Comparison of ENCODE assay signal across 2 cellular contexts in genomic region chr2:9971105-9971818, GRCh38.
TF ChIP-seq lines count a peak whose summit lies in the region.

No MANE protein-coding gene starts in this region.

TF ChIP-seq in IMR-90, 13 proteins besides CTCF, POLR2A, EP300 and RAD21 (continued from another document):
- TF ChIP-seq USF2 (IDR thresholded peaks at IDR 0.05; ENCODE audit: low read depth, low read length) (no peak), RCOR1 (IDR thresholded peaks at IDR 0.05; ENCODE audit: insufficient replicate concordance, low read length) (no peak), MAZ (IDR thresholded peaks at IDR 0.05; ENCODE audit: borderline replicate concordance, low read depth, low read length) (no peak), CEBPB (IDR thresholded peaks at IDR 0.05; ENCODE audit: low read depth, low read length) (0 out of 2 replicates have a peak, but pooled peaks have one; percentile 59)

TF ChIP-seq in GM23338, 12 proteins besides CTCF, POLR2A, EP300 and RAD21 (continued from another document):
- no peak for TF ChIP-seq ZNF462 (CRISPR knock-in tag; IDR thresholded peaks at IDR 0.05)
- TF ChIP-seq REST (IDR thresholded peaks at IDR 0.05; ENCODE audit: unreplicated experiment), result no peak
- no peak for TF ChIP-seq EZH2 (IDR thresholded peaks at IDR 0.05; ENCODE audit: low read depth, unreplicated experiment)
- TF ChIP-seq ETS1 (IDR thresholded peaks at IDR 0.05), result no peak
- TF ChIP-seq JUNB (IDR thresholded peaks at IDR 0.05; ENCODE audit: unreplicated experiment), result no peak
- no peak for TF ChIP-seq STAT1 (IDR thresholded peaks at IDR 0.05; ENCODE audit: unreplicated experiment)
- TF ChIP-seq POLR2AphosphoS5 (IDR thresholded peaks at IDR 0.05; ENCODE audit: low read depth), result no peak
- no peak for TF ChIP-seq ZNF331 (CRISPR knock-in tag; IDR thresholded peaks at IDR 0.05; ENCODE audit: low read depth)
- TF ChIP-seq ZNF114 (CRISPR knock-in tag; IDR thresholded peaks at IDR 0.05), result no peak
